25 cellular contexts compared by ENCODE assay signal in genomic region chr2:214966420-214966819, GRCh38.
A peak's percentile ranks its signal among the peaks of the same experiment; 100 is the strongest.
DNase-seq lines count a peak whose midpoint lies in the region; ATAC-seq, FAIRE-seq and TF ChIP-seq lines count a peak whose summit lies in the region.
"Had no signal": no experiment of that assay in that cellular context is flagged by ENCODE, and none has a peak within 500 bp of the region (broad histone marks: within the 10 kb centered on the region; RNA-seq: fewer than 3 reads in every experiment).

No MANE protein-coding gene starts in this region.

- DNase-seq in HepG2 (ENCODE audit: low spot score) (no peak), right lobe of liver (no peak), NCI-H524 (lab: John Stamatoyannopoulos, UW) (peak; percentile 36 to 83), NCI-H82 (lab: John Stamatoyannopoulos, UW) (peak; percentile 88), NCI-H1694 (lab: John Stamatoyannopoulos, UW) (no peak), NCI-H1930 (lab: John Stamatoyannopoulos, UW) (no peak)
- DNase-seq: AML-193; Caco-2; CD4-positive, alpha-beta T cell; CD8-positive, alpha-beta T cell; DMS 273 treated with DMSO at 0.1 percent for 48 hours; DMS153; DMS53; DMS79; DND-41; EL; GDM1 had no signal

- ATAC-seq in HepG2 = no peak
- ATAC-seq in right lobe of liver = no peak
- ATAC-seq in GM19455 (IDR thresholded peaks at IDR 0.05; ENCODE audit: unreplicated experiment) = no peak
- ATAC-seq: A549; CD8-positive, alpha-beta T cell; GM12878 had no signal

- CTCF ChIA-PET in HepG2 (lab: Yijun Ruan, JAX; ENCODE audit: low intra/inter-chr PET ratio, low total read pairs) = no interaction called here

- no peak for FAIRE-seq in HepG2 (lab: Jason Lieb, UNC)
- FAIRE-seq: A549, GM12878, GM12892, GM18507 had no signal

- in situ Hi-C loops in HepG2 (cut with HindIII; ENCODE audit: extremely low pct_ligation_motif_present, low pct_unique_long_range_greater_than_20kb) = loop anchor here (25.0 kb wide), 1 partner anchor 971 kb away; no protein-coding TSS in a partner anchor

- H4K20me1 ChIP-seq in HepG2 (ENCODE audit: insufficient read depth, low read length) = no peaks in the 10 kb centered on the region
- H4K20me1 ChIP-seq: BLaER1 treated with 17β-estradiol and CSF1 and Interleukin-3, amounts not matched to agents 10 nM and 100 nM had no signal

- intact Hi-C loops in HepG2 (cut with micrococcal nuclease; ENCODE audit: unreplicated experiment) (no loop called here), right lobe of liver (cut with DNase I) (no loop called here)

- no peak overlapping the region for H3K9ac ChIP-seq in HepG2 (ENCODE audit: insufficient read depth, low read depth, low read length)
- H3K9ac ChIP-seq: BLaER1 treated with 17β-estradiol and CSF1 and Interleukin-3, amounts not matched to agents 10 nM and 100 nM had no signal

- H3K36me3 ChIP-seq in HepG2 (replicated peaks in 1 of 2; ENCODE audit: control insufficient read depth in 1 of 2, insufficient read depth in 2 of 2, low read length in 2 of 2) (no peaks in the 10 kb centered on the region), right lobe of liver (no peaks in the 10 kb centered on the region)
- H3K36me3 ChIP-seq: BLaER1 treated with 17β-estradiol and CSF1 and Interleukin-3, amounts not matched to agents 10 nM and 100 nM had no signal

- POLR2A ChIA-PET in HepG2 (lab: Yijun Ruan, JAX) = no interaction called here

- H3K27me3 ChIP-seq in HepG2 (ENCODE audit: control insufficient read depth in 1 of 2, insufficient read depth in 2 of 2, low read length in 2 of 2) = no peaks in the 10 kb centered on the region
- H3K27me3 ChIP-seq in right lobe of liver = no peaks in the 10 kb centered on the region
- H3K27me3 ChIP-seq: BLaER1 treated with 17β-estradiol and CSF1 and Interleukin-3, amounts not matched to agents 10 nM and 100 nM had no signal

- TF ChIP-seq EP300 in HepG2 (IDR thresholded peaks at IDR 0.05; ENCODE audit: low read depth in 2 of 2, low read length in 2 of 2) (no peak), HepG2 (CRISPR knock-in tag; IDR thresholded peaks at IDR 0.05; ENCODE audit: borderline replicate concordance) (no peak)

- TF ChIP-seq RAD21 in HepG2 (CRISPR knock-in tag; IDR thresholded peaks at IDR 0.05) = no peak

- no peak for TF ChIP-seq POLR2A in HepG2 (IDR thresholded peaks at IDR 0.05; ENCODE audit: insufficient read depth in 1 of 2, low read depth in 2 of 2, low read length in 2 of 2)
- no peak for TF ChIP-seq POLR2A in right lobe of liver (IDR thresholded peaks at IDR 0.05)

- H3K27ac ChIP-seq in HepG2 (ENCODE audit: extremely low read length, insufficient read depth, low read length) (no peak overlapping the region), right lobe of liver (no peak overlapping the region)
- H3K27ac ChIP-seq: 22Rv1; A549; BLaER1 treated with 17β-estradiol and CSF1 and Interleukin-3, amounts not matched to agents 10 nM and 100 nM; C4-2B had no signal

- no peaks in the 10 kb centered on the region for H3K4me1 ChIP-seq in HepG2 (ENCODE audit: insufficient read depth, low read length)
- H3K4me1 ChIP-seq in right lobe of liver = no peaks in the 10 kb centered on the region
- H3K4me1 ChIP-seq: A549; BLaER1 treated with 17β-estradiol and CSF1 and Interleukin-3, amounts not matched to agents 10 nM and 100 nM; Caco-2 had no signal

- no peak overlapping the region for H2AFZ ChIP-seq in HepG2 (ENCODE audit: low read length)

- no peaks in the 10 kb centered on the region for H3K79me2 ChIP-seq in HepG2 (ENCODE audit: insufficient read depth, low read length)

- TF ChIP-seq CTCF in HepG2 (CRISPR knock-in tag; IDR thresholded peaks at IDR 0.05) (no peak), right lobe of liver (IDR thresholded peaks at IDR 0.05) (no peak)

- 3% methylated on average over 5 of the region's 5 CpGs for WGBS in HepG2 (ENCODE audit: low lambda C conversion rate)
- WGBS in right lobe of liver (ENCODE audit: insufficient coverage, low coverage, low lambda C conversion rate, missing lambda C conversion rate) = 75% methylated on average over 5 of the region's 5 CpGs

- H3K4me3 ChIP-seq in HepG2 (replicated peaks in 1 of 3; ENCODE audit: insufficient read depth in 1 of 3, low read depth in 2 of 3, low read length in 3 of 3) = no peak overlapping the region
- H3K4me3 ChIP-seq in right lobe of liver = no peak overlapping the region
- H3K4me3 ChIP-seq: A549; BLaER1 treated with 17β-estradiol and CSF1 and Interleukin-3, amounts not matched to agents 10 nM and 100 nM; GM12878 had no signal

- H3K9me3 ChIP-seq in HepG2 (ENCODE audit: low read length) (no peaks in the 10 kb centered on the region), right lobe of liver (no peaks in the 10 kb centered on the region)
- H3K9me3 ChIP-seq: A549 had no signal

- no peak overlapping the region for H3K4me2 ChIP-seq in HepG2 (ENCODE audit: low read depth, low read length)
- H3K4me2 ChIP-seq: A549; BLaER1 treated with 17β-estradiol and CSF1 and Interleukin-3, amounts not matched to agents 10 nM and 100 nM had no signal

- no TSS peak for BruUV-seq in HepG2 (replicated peaks; lab: Mats Ljungman, UMichigan)

TF ChIP-seq in HepG2, 621 proteins besides CTCF, POLR2A, EP300 and RAD21:
- TF ChIP-seq RBM22 (optimal IDR thresholded peaks at IDR 0.05; ENCODE audit: low read length) (no peak), HOXA3 (CRISPR knock-in tag; IDR thresholded peaks at IDR 0.05) (no peak), ZNF800 (CRISPR knock-in tag; IDR thresholded peaks at IDR 0.05) (no peak), ZBTB49 (CRISPR knock-in tag; IDR thresholded peaks at IDR 0.05; ENCODE audit: borderline replicate concordance) (no peak), CREB1 (IDR thresholded peaks at IDR 0.05) (peak; percentile 93), CREB1 (CRISPR knock-in tag; IDR thresholded peaks at IDR 0.05) (no peak), ATF7 (IDR thresholded peaks at IDR 0.05) (peak; percentile 27; the same call in 1 of the 2 replicates), ATF7 (CRISPR knock-in tag; IDR thresholded peaks at IDR 0.05) (no peak), ZNF207 (IDR thresholded peaks at IDR 0.05; ENCODE audit: borderline replicate concordance) (no peak), RARG (CRISPR knock-in tag; IDR thresholded peaks at IDR 0.05; ENCODE audit: low read depth) (no peak)
TF ChIP-seq in HepG2: peak in this region for 2.

Comparison
In these comparisons a context has a peak if more than half of its experiments do, and no peak if none do; other contexts are left out.
1. DNase-seq: peak in NCI-H524 (2 of 2) and NCI-H82 (single experiment); none in HepG2 (single experiment), right lobe of liver (0 of 3), NCI-H1694 (single experiment) and NCI-H1930 (0 of 2).